Comparison of ENCODE assay signal across 8 cellular contexts in genomic region chr2:238895901-238896600, GRCh38. TPM values are rescaled to one million over a fixed set of nuclear protein-coding genes. Genes with fewer than 3 reads are reported as not detected.
A peak's percentile ranks its signal among the peaks of the same experiment; 100 is the strongest.
DNase-seq lines count a peak whose midpoint lies in the region; ATAC-seq and TF ChIP-seq lines count a peak whose summit lies in the region.

No MANE protein-coding gene starts in this region.

- no peak overlapping the region for H2AK5ac ChIP-seq in mesenchymal stem cell (ENCODE audit: low read length, severe bottlenecking)

- peak overlapping the region; percentile 65 for H3K9ac ChIP-seq in mesenchymal stem cell (ENCODE audit: low read length)

- H2BK15ac ChIP-seq in mesenchymal stem cell (ENCODE audit: low read depth, poor library complexity, severe bottlenecking) = peak overlapping the region; percentile 87

- H3K4ac ChIP-seq in mesenchymal stem cell (ENCODE audit: low read depth in 1 of 2, low read length in 2 of 2) = peak overlapping the region; percentile 86 to 88

- peak overlapping the region; percentile 93 for H4K91ac ChIP-seq in mesenchymal stem cell (ENCODE audit: low read length)

- WGBS in esophagus muscularis mucosa = 38% methylated on average over 15 of the region's 27 CpGs
- WGBS in mesenchymal stem cell = 13% methylated on average over 24 of the region's 27 CpGs

- intact Hi-C loops in esophagus muscularis mucosa (cut with DNase I) = no loop called here

- H3K27me3 ChIP-seq in esophagus muscularis mucosa (no peaks in the 10 kb centered on the region), mesenchymal stem cell (ENCODE audit: control insufficient read depth in 1 of 2, insufficient read depth in 1 of 2, low read length in 2 of 2) (peaks cover 0 to 16% of the 10 kb centered on the region in 2 experiments)

- H3K18ac ChIP-seq in mesenchymal stem cell (ENCODE audit: low read depth in 1 of 2, low read length in 2 of 2) = peak overlapping the region; percentile 68 to 97

- no peak for TF ChIP-seq EP300 in esophagus muscularis mucosa (IDR thresholded peaks at IDR 0.05)

- peak overlapping the region in 1 of 2 experiments; percentile 99 for H2BK12ac ChIP-seq in mesenchymal stem cell (ENCODE audit: low read length in 2 of 2)

- H3K9me3 ChIP-seq in esophagus muscularis mucosa (no peaks in the 10 kb centered on the region), mesenchymal stem cell (ENCODE audit: control insufficient read depth, low read length) (no peaks in the 10 kb centered on the region)

- peak overlapping the region; percentile 67 for H2AFZ ChIP-seq in mesenchymal stem cell (ENCODE audit: low read depth, low read length)

- H3K4me2 ChIP-seq in mesenchymal stem cell (ENCODE audit: low read length, poor library complexity, severe bottlenecking) = peak overlapping the region; percentile 51

- no peak for TF ChIP-seq CTCF in esophagus muscularis mucosa (IDR thresholded peaks at IDR 0.05)

- no peak overlapping the region for H2BK5ac ChIP-seq in mesenchymal stem cell (ENCODE audit: low read depth, low read length, poor library complexity, severe bottlenecking)

- DNase-seq in LHCN-M2 (ENCODE audit: low read depth) (peak; percentile 65), esophagus muscularis mucosa (ENCODE audit: extremely low spot score) (peak; percentile 94), mesenchymal stem cell (peak; percentile 96), ureter (ENCODE audit: low spot score) (peak; percentile 77), GM19238 (ENCODE audit: insufficient read length, low spot score) (no peak), superior temporal gyrus (ENCODE audit: extremely low spot score) (no peak), DMS53 treated with DMSO at 0.1 percent for 48 hours (lab: John Stamatoyannopoulos, UW; ENCODE audit: unreplicated experiment) (no peak)

- H3K27ac ChIP-seq in esophagus muscularis mucosa (replicated peaks in 1 of 4) = peak overlapping the region; percentile 26 to 65 (median 42)
- no peak overlapping the region for H3K27ac ChIP-seq in mesenchymal stem cell (ENCODE audit: low read length, poor library complexity, severe bottlenecking)

- peak overlapping the region in 3 of 4 donors; percentile 4 to 16 (median 9) for H3K4me3 ChIP-seq in esophagus muscularis mucosa
- peak overlapping the region in 1 of 2 experiments; percentile 52 for H3K4me3 ChIP-seq in mesenchymal stem cell (ENCODE audit: insufficient read depth in 1 of 2, low read depth in 1 of 2, low read length in 2 of 2)

- H3K4me1 ChIP-seq in esophagus muscularis mucosa (peaks cover 10 to 79% (median 66%) of the 10 kb centered on the region in 4 donors), mesenchymal stem cell (ENCODE audit: control insufficient read depth, insufficient read depth, low read depth, low read length) (peaks cover 29% of the 10 kb centered on the region)

- ATAC-seq in HG02642 (IDR thresholded peaks at IDR 0.05; ENCODE audit: poor library complexity, unreplicated experiment) = no peak

- H4K8ac ChIP-seq in mesenchymal stem cell (ENCODE audit: low read length) = peak overlapping the region; percentile 79

- H2BK120ac ChIP-seq in mesenchymal stem cell (ENCODE audit: low read depth, low read length) = peak overlapping the region; percentile 61

- H3K79me1 ChIP-seq in mesenchymal stem cell (replicated peaks; ENCODE audit: low read length, poor library complexity, severe bottlenecking) = no peaks in the 10 kb centered on the region

- H3K36me3 ChIP-seq in esophagus muscularis mucosa (no peaks in the 10 kb centered on the region), mesenchymal stem cell (ENCODE audit: control insufficient read depth in 1 of 2, insufficient read depth in 2 of 2, low read depth in 1 of 2, low read length in 2 of 2) (peaks cover 2 to 35% of the 10 kb centered on the region in 2 experiments)

- TF ChIP-seq POLR2A in esophagus muscularis mucosa (IDR thresholded peaks at IDR 0.05; ENCODE audit: low read depth) = no peak

- peak overlapping the region in 1 of 2 experiments; percentile 92 for H3K23ac ChIP-seq in mesenchymal stem cell (ENCODE audit: low read length in 2 of 2)

- peak overlapping the region in 1 of 2 experiments; percentile 89 for H3K14ac ChIP-seq in mesenchymal stem cell (ENCODE audit: low read length in 2 of 2)

RNA-seq across cellular contexts. Expression of gene TWIST2, which starts 48.2 kb away (rescaled TPM):
- total RNA-seq in LHCN-M2 (2014; rRNA removed) (26.2 and 28.5 TPM in 2 replicates), esophagus muscularis mucosa (10 to 100 TPM; 37.4 to 51.6 (median 47.4) TPM), ureter (12.9 TPM)
- polyA plus RNA-seq in LHCN-M2 (2012) = 10.9 TPM
- 11.1 TPM for polyA plus RNA-seq in mesenchymal stem cell (2013, experiment 1 of 2)
- 11.7 TPM for polyA plus RNA-seq in mesenchymal stem cell (2013, experiment 2 of 2)

Comparison
In these comparisons a context has a peak if more than half of its experiments do, and no peak if none do; other contexts are left out.
1. DNase-seq: peak in LHCN-M2 (single experiment), esophagus muscularis mucosa (single experiment), mesenchymal stem cell (single experiment) and ureter (single experiment); none in GM19238 (single experiment), superior temporal gyrus (single experiment) and DMS53 treated with DMSO at 0.1 percent for 48 hours (single experiment).